In the genomic region with DNA sequence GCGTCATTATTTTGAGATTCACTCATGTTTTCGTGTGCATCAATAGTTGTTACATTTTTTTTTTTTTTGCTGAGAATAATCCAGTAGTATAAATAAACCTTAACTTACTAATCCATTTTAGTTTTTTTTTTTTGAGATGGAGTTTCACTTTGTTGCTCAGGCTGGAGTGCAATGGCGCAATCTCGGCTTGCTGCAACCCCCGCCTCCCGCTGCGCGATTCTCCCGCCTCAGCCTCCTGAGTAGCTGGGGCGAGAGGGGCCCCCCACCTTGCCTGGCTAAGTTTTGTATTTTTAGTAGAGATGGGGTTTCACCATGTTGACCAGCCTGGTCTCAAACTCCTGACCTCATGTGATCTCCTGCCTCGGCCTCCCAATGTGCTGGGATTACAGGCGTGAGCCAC, we compare ENCODE assay signal across 27 cellular contexts.
"Had no signal": no experiment of that assay in that cellular context is flagged by ENCODE, and none has a peak within 500 bp of the region (broad histone marks: within the 10 kb centered on the region; RNA-seq: fewer than 3 reads in every experiment).

No MANE protein-coding gene starts in this region.

- H3K4me1 ChIP-seq: stomach, suprapubic skin, testis, thyroid gland, tibial artery, tibial nerve, transverse colon, upper lobe of left lung, upper lobe of right lung, uterus, vagina had no signal

- H3K27ac ChIP-seq: stomach, suprapubic skin, testis, thoracic aorta, thyroid gland, tibial artery, tibial nerve, transverse colon, upper lobe of left lung, upper lobe of right lung, uterus, vagina had no signal

- H3K36me3 ChIP-seq: stomach, suprapubic skin, thoracic aorta, thyroid gland, tibial artery, tibial nerve, transverse colon, upper lobe of left lung, upper lobe of right lung, uterus, vagina had no signal

- FAIRE-seq: urothelium cell line had no signal

- DNase-seq: stimulated activated CD4-positive, alpha-beta T cell treated with anti-CD3 and anti-CD28 coated beads, Interleukin-2, amount 100 ng/mL, for 48 hours; stimulated activated CD4-positive, alpha-beta T cell treated with anti-CD3 and anti-CD28 coated beads, Interleukin-4, amount 100 ng/mL, for 1 hour; stimulated activated CD4-positive, alpha-beta T cell treated with anti-CD3 and anti-CD28 coated beads, Interleukin-4, amount 100 ng/mL, for 24 hours; stimulated activated CD4-positive, alpha-beta T cell treated with anti-CD3 and anti-CD28 coated beads, Interleukin-4, amount 100 ng/mL, for 4 hours; stimulated activated CD8-positive, alpha-beta memory T cell treated with anti-CD3 and anti-CD28 coated beads, Interleukin-4, amount 100 ng/mL, for 48 hours; stimulated activated naive B cell treated with anti-CD40 and anti-IgM and Interleukin-4, amounts not matched to agents 10 μg/mL and 1 μg/mL and 100 μg/mL, for 72 hours; stimulated activated naive CD4-positive, alpha-beta T cell; stimulated activated naive CD4-positive, alpha-beta T cell treated with Interleukin-2 at 50 U/mL for 16 hours; stimulated activated naive CD8-positive, alpha-beta T cell treated with anti-CD3 and anti-CD28 coated beads, Interleukin-15, amount 100 ng/mL, for 72 hours; stimulated activated naive CD8-positive, alpha-beta T cell treated with anti-CD3 and anti-CD28 coated beads, Interleukin-15, Interleukin-2, amounts not matched to agents 100 U/mL and 50 U/mL, for 24 hours; stomach; substantia nigra; testis; thyroid gland; tibial artery; transverse colon; trophoblast cell; upper lobe of right lung; uterus had no signal

- H3K9me3 ChIP-seq: stomach, suprapubic skin, testis, thoracic aorta, thyroid gland, tibial artery, tibial nerve, transverse colon, upper lobe of left lung, upper lobe of right lung, uterus, vagina had no signal

- ATAC-seq: stimulated activated effector memory CD8-positive, alpha-beta T cell treated with anti-CD3 and anti-CD28 coated beads, Interleukin-12 subunit alpha, Interleukin-12 subunit beta, amount 100 ng/mL, for 72 hours; stimulated activated memory B cell treated with anti-CD40 and anti-IgM and Interleukin-4, amounts not matched to agents 10 μg/mL and 1 μg/mL and 100 μg/mL, for 72 hours; stimulated activated naive B cell treated with anti-CD40 and anti-IgM and Interleukin-4, amounts not matched to agents 10 μg/mL and 1 μg/mL and 100 μg/mL, for 72 hours; stimulated activated naive CD8-positive, alpha-beta T cell treated with anti-CD3 and anti-CD28 coated beads, Interleukin-15, amount 100 ng/mL, for 72 hours; stimulated activated naive CD8-positive, alpha-beta T cell treated with anti-CD3 and anti-CD28 coated beads, Interleukin-15, Interleukin-2, amounts not matched to agents 100 U/mL and 50 U/mL, for 24 hours; upper lobe of right lung had no signal

- H3K4me3 ChIP-seq: stomach, suprapubic skin, testis, thoracic aorta, thyroid gland, tibial artery, tibial nerve, transverse colon, upper lobe of left lung, upper lobe of right lung, uterus, vagina had no signal

- H3K27me3 ChIP-seq: stomach, suprapubic skin, testis, thyroid gland, tibial artery, tibial nerve, transverse colon, upper lobe of left lung, upper lobe of right lung, uterus, vagina had no signal
